ENCODE assay signal across 12 cellular contexts in genomic region chr1:166089804-166090203, GRCh38.
DNase-seq lines count a peak whose midpoint lies in the region; ATAC-seq and TF ChIP-seq lines count a peak whose summit lies in the region.
"Had no signal": no experiment of that assay in that cellular context is flagged by ENCODE, and none has a peak within 500 bp of the region (broad histone marks: within the 10 kb centered on the region; RNA-seq: fewer than 3 reads in every experiment).

No MANE protein-coding gene starts in this region.

- H3K27me3 ChIP-seq in CD4-positive, CD25-positive, alpha-beta regulatory T cell (ENCODE audit: control insufficient read depth, insufficient read depth, low read length): no peaks in the 10 kb centered on the region
- H3K27me3 ChIP-seq in thyroid gland: no peaks in the 10 kb centered on the region

- no peaks in the 10 kb centered on the region for H3K9me3 ChIP-seq in CD4-positive, CD25-positive, alpha-beta regulatory T cell (ENCODE audit: control insufficient read depth in 2 of 2, low read length in 2 of 2)
- no peaks in the 10 kb centered on the region for H3K9me3 ChIP-seq in thyroid gland

- H3K36me3 ChIP-seq in CD4-positive, CD25-positive, alpha-beta regulatory T cell (ENCODE audit: control insufficient read depth, insufficient read depth, low read length): no peaks in the 10 kb centered on the region
- H3K36me3 ChIP-seq in thyroid gland: no peaks in the 10 kb centered on the region

- peak in 2 of 3 donors; percentile 2 to 10 for DNase-seq in CD4-positive, CD25-positive, alpha-beta regulatory T cell
- DNase-seq in NCI-H1105 (lab: John Stamatoyannopoulos, UW) (peak; percentile 12), NCI-H345 treated with DMSO at 0.1 percent for 48 hours (lab: John Stamatoyannopoulos, UW; ENCODE audit: unreplicated experiment) (no peak), T1000 (lab: John Stamatoyannopoulos, UW) (no peak), thyroid gland (no peak)
- no peak for DNase-seq in activated T-helper 1 cell treated with anti-CD3 and anti-CD28 coated beads, Interleukin-12 subunit alpha, Interleukin-12 subunit beta, Interleukin-2, Interleukin-4 antibody, amounts not matched to agents 30 ng/mL and 10 ng/mL and 1 ng/mL, durations not matched to agents 14 hours and 24 hours and 36 hours (ENCODE audit: low spot score)
- DNase-seq: activated effector memory CD4-positive, alpha-beta T cell treated with anti-CD3 and anti-CD28 coated beads, Interleukin-2, amount 50 U/mL, for 16 hours; effector CD4-positive, alpha-beta T cell; NCI-H1436; stimulated activated naive B cell treated with anti-CD40 and anti-IgM and Interleukin-4, amounts not matched to agents 10 μg/mL and 1 μg/mL and 100 μg/mL, for 72 hours had no signal

- peaks cover 0 to 2% (median 0%) of the 10 kb centered on the region in 7 donors for H3K9me3 Mint-ChIP-seq in CD4-positive, CD25-positive, alpha-beta regulatory T cell
- H3K9me3 Mint-ChIP-seq in activated T-helper 1 cell treated with anti-CD3 and anti-CD28 coated beads, Interleukin-12 subunit alpha, Interleukin-12 subunit beta, Interleukin-2, Interleukin-4 antibody, amounts not matched to agents 30 ng/mL and 10 ng/mL and 1 ng/mL, durations not matched to agents 14 hours and 24 hours and 36 hours: no peaks in the 10 kb centered on the region

- no peak for TF ChIP-seq CTCF in thyroid gland (IDR thresholded peaks at IDR 0.05)

- H3K27ac ChIP-seq in CD4-positive, CD25-positive, alpha-beta regulatory T cell (ENCODE audit: insufficient read depth, low read length, poor library complexity, severe bottlenecking): no peak overlapping the region
- no peak overlapping the region for H3K27ac ChIP-seq in thyroid gland

- H3K4me3 ChIP-seq in CD4-positive, CD25-positive, alpha-beta regulatory T cell (ENCODE audit: low read depth, low read length): no peak overlapping the region
- H3K4me3 ChIP-seq in thyroid gland (replicated peaks in 1 of 3): no peak overlapping the region

- H3K36me3 Mint-ChIP-seq in CD4-positive, CD25-positive, alpha-beta regulatory T cell: no peaks in the 10 kb centered on the region
- H3K36me3 Mint-ChIP-seq in activated T-helper 1 cell treated with anti-CD3 and anti-CD28 coated beads, Interleukin-12 subunit alpha, Interleukin-12 subunit beta, Interleukin-2, Interleukin-4 antibody, amounts not matched to agents 30 ng/mL and 10 ng/mL and 1 ng/mL, durations not matched to agents 14 hours and 24 hours and 36 hours (ENCODE audit: low read depth): no peaks in the 10 kb centered on the region
- H3K36me3 Mint-ChIP-seq: stimulated activated naive B cell treated with anti-CD40 and anti-IgM and Interleukin-4, amounts not matched to agents 10 μg/mL and 1 μg/mL and 100 μg/mL, for 72 hours had no signal

- peaks cover 0 to 15% (median 3%) of the 10 kb centered on the region in 4 donors for H3K4me1 Mint-ChIP-seq in CD4-positive, CD25-positive, alpha-beta regulatory T cell
- peaks cover 5% of the 10 kb centered on the region for H3K4me1 Mint-ChIP-seq in activated T-helper 1 cell treated with anti-CD3 and anti-CD28 coated beads, Interleukin-12 subunit alpha, Interleukin-12 subunit beta, Interleukin-2, Interleukin-4 antibody, amounts not matched to agents 30 ng/mL and 10 ng/mL and 1 ng/mL, durations not matched to agents 14 hours and 24 hours and 36 hours (ENCODE audit: low read depth)
- H3K4me1 Mint-ChIP-seq: stimulated activated naive B cell treated with anti-CD40 and anti-IgM and Interleukin-4, amounts not matched to agents 10 μg/mL and 1 μg/mL and 100 μg/mL, for 72 hours had no signal

- intact Hi-C loops in thyroid gland (cut with DNase I): no loop called here
- intact Hi-C loops in activated T-helper 1 cell treated with anti-CD3 and anti-CD28 coated beads, Interleukin-12 subunit alpha, Interleukin-12 subunit beta, Interleukin-2, Interleukin-4 antibody, amounts not matched to agents 30 ng/mL and 10 ng/mL and 1 ng/mL, durations not matched to agents 14 hours and 24 hours and 36 hours (cut with micrococcal nuclease): loop anchor here (10.0 kb wide), 1 partner anchor 455 kb away; the partner anchor contains the start of gene MGST3

- no peaks in the 10 kb centered on the region for H3K4me1 ChIP-seq in CD4-positive, CD25-positive, alpha-beta regulatory T cell (ENCODE audit: control insufficient read depth, insufficient read depth, low read length, poor library complexity, severe bottlenecking)
- H3K4me1 ChIP-seq in thyroid gland: no peaks in the 10 kb centered on the region

- WGBS in thyroid gland, 2 donors: 6 to 25% methylated on average over 6 of the region's 6 CpGs

- no peak for TF ChIP-seq POLR2A in thyroid gland (IDR thresholded peaks at IDR 0.05)

- ATAC-seq in CD4-positive, CD25-positive, alpha-beta regulatory T cell (ENCODE audit: low read depth in 2 of 2): no peak
- ATAC-seq in GM18858 (IDR thresholded peaks at IDR 0.05; ENCODE audit: unreplicated experiment): peak; percentile 73
- peak; percentile 50 for ATAC-seq in HG02642 (IDR thresholded peaks at IDR 0.05; ENCODE audit: poor library complexity, unreplicated experiment)

- H3K4me3 Mint-ChIP-seq in CD4-positive, CD25-positive, alpha-beta regulatory T cell: peak overlapping the region in 1 of 4 donors; percentile 20
- H3K4me3 Mint-ChIP-seq in activated T-helper 1 cell treated with anti-CD3 and anti-CD28 coated beads, Interleukin-12 subunit alpha, Interleukin-12 subunit beta, Interleukin-2, Interleukin-4 antibody, amounts not matched to agents 30 ng/mL and 10 ng/mL and 1 ng/mL, durations not matched to agents 14 hours and 24 hours and 36 hours: no peak overlapping the region
- H3K4me3 Mint-ChIP-seq: stimulated activated naive B cell treated with anti-CD40 and anti-IgM and Interleukin-4, amounts not matched to agents 10 μg/mL and 1 μg/mL and 100 μg/mL, for 72 hours had no signal

- no peak overlapping the region for H3K27ac Mint-ChIP-seq in CD4-positive, CD25-positive, alpha-beta regulatory T cell
- no peak overlapping the region for H3K27ac Mint-ChIP-seq in activated T-helper 1 cell treated with anti-CD3 and anti-CD28 coated beads, Interleukin-12 subunit alpha, Interleukin-12 subunit beta, Interleukin-2, Interleukin-4 antibody, amounts not matched to agents 30 ng/mL and 10 ng/mL and 1 ng/mL, durations not matched to agents 14 hours and 24 hours and 36 hours
- H3K27ac Mint-ChIP-seq: stimulated activated naive B cell treated with anti-CD40 and anti-IgM and Interleukin-4, amounts not matched to agents 10 μg/mL and 1 μg/mL and 100 μg/mL, for 72 hours had no signal

- H3K27me3 Mint-ChIP-seq in CD4-positive, CD25-positive, alpha-beta regulatory T cell: no peaks in the 10 kb centered on the region
- no peaks in the 10 kb centered on the region for H3K27me3 Mint-ChIP-seq in activated T-helper 1 cell treated with anti-CD3 and anti-CD28 coated beads, Interleukin-12 subunit alpha, Interleukin-12 subunit beta, Interleukin-2, Interleukin-4 antibody, amounts not matched to agents 30 ng/mL and 10 ng/mL and 1 ng/mL, durations not matched to agents 14 hours and 24 hours and 36 hours (ENCODE audit: insufficient read depth)

Comparison
In these comparisons a context has a peak if more than half of its experiments do, and no peak if none do; other contexts are left out.
1. ATAC-seq: peak in GM18858 (single experiment) and HG02642 (single experiment); none in CD4-positive, CD25-positive, alpha-beta regulatory T cell (0 of 2).
2. DNase-seq: peak in CD4-positive, CD25-positive, alpha-beta regulatory T cell (2 of 3) and NCI-H1105 (single experiment); none in NCI-H345 treated with DMSO at 0.1 percent for 48 hours (single experiment), T1000 (single experiment), thyroid gland (0 of 2) and activated T-helper 1 cell treated with anti-CD3 and anti-CD28 coated beads, Interleukin-12 subunit alpha, Interleukin-12 subunit beta, Interleukin-2, Interleukin-4 antibody, amounts not matched to agents 30 ng/mL and 10 ng/mL and 1 ng/mL, durations not matched to agents 14 hours and 24 hours and 36 hours (single experiment).